In genomic region chr11:79362358-79362757, GRCh38 we compare ENCODE assay signal across 30 cellular contexts.
"Had no signal": no experiment of that assay in that cellular context is flagged by ENCODE, and none has a peak within 500 bp of the region (broad histone marks: within the 10 kb centered on the region; RNA-seq: fewer than 3 reads in every experiment).

No MANE protein-coding gene starts in this region.

- H3K4me2 ChIP-seq: PC-9 had no signal

- H3K4me3 ChIP-seq: PC-9 had no signal

- H3K27ac ChIP-seq: PC-9, RWPE1, WERI-Rb-1 had no signal

- DNase-seq: activated CD4-positive, alpha-beta memory T cell treated with anti-CD3 and anti-CD28 coated beads, Interleukin-2, amount 10 ng/mL, durations not matched to agents 7 days and 5 days; activated CD4-positive, alpha-beta T cell treated with anti-CD3 and anti-CD28 coated beads for 1 hour; activated CD4-positive, alpha-beta T cell treated with anti-CD3 and anti-CD28 coated beads for 48 hours; activated CD4-positive, CD25-positive, alpha-beta regulatory T cell; activated CD8-positive, alpha-beta memory T cell treated with anti-CD3 and anti-CD28 coated beads for 24 hours; activated CD8-positive, alpha-beta memory T cell treated with anti-CD3 and anti-CD28 coated beads, Interleukin-2, amount 10 ng/mL, durations not matched to agents 7 days and 5 days; activated CD8-positive, alpha-beta memory T cell treated with anti-CD3 and anti-CD28 coated beads, Interleukin-2, amount 50 U/mL, for 48 hours; activated effector memory CD4-positive, alpha-beta T cell treated with Interleukin-2 at 50 U/mL for 16 hours; activated naive CD4-positive, alpha-beta T cell treated with anti-CD3 and anti-CD28 coated beads, Interleukin-2, amount 10 ng/mL, durations not matched to agents 7 days and 5 days; activated naive CD8-positive, alpha-beta T cell treated with anti-CD3 and anti-CD28 coated beads, Interleukin-2, amount 50 U/mL, for 24 hours; activated T-cell treated with anti-CD3 and anti-CD28 coated beads, Interleukin-2, amount 50 U/mL, for 48 hours; anterior cingulate cortex; Karpas-422; KBM-7; NCI-H1105; NCI-H1417 treated with DMSO at 0.1 percent for 48 hours; NCI-H1694; NCI-H1930; NCI-H2171; NCI-H226; NCI-H446 treated with DMSO at 0.1 percent for 48 hours; NCI-H524; PC-9; SIG-M5; T-cell; T-helper 17 cell; WERI-Rb-1 had no signal

- H3K36me3 ChIP-seq: WERI-Rb-1 had no signal

- ATAC-seq: activated CD8-positive, alpha-beta memory T cell treated with anti-CD3 and anti-CD28 coated beads, Interleukin-2, amount 10 ng/mL, durations not matched to agents 7 days and 5 days; activated naive CD8-positive, alpha-beta T cell treated with anti-CD3 and anti-CD28 coated beads, Interleukin-2, amount 50 U/mL, for 24 hours; Right ventricle myocardium inferior; SK-N-SH treated with all-trans-retinoic acid at 6 μM for 48 hours; T-cell; T-helper 17 cell had no signal

- H2AFZ ChIP-seq: PC-9 had no signal
